ENCODE assay signal across 12 cellular contexts in genomic region chr6:37990762-37991525, GRCh38.
DNase-seq lines count a peak whose midpoint lies in the region; ATAC-seq, FAIRE-seq and TF ChIP-seq lines count a peak whose summit lies in the region.
"Had no signal": no experiment of that assay in that cellular context is flagged by ENCODE, and none has a peak within 500 bp of the region (broad histone marks: within the 10 kb centered on the region; RNA-seq: fewer than 3 reads in every experiment).

No MANE protein-coding gene starts in this region.

- no peak overlapping the region for H3K9ac ChIP-seq in kidney (ENCODE audit: low read length in 2 of 2)

- no peaks in the 10 kb centered on the region for H3K9me3 Mint-ChIP-seq in activated naive CD8-positive, alpha-beta T cell (ENCODE audit: low read depth)
- H3K9me3 Mint-ChIP-seq in activated naive CD8-positive, alpha-beta T cell treated with anti-CD3 and anti-CD28 coated beads, Interleukin-2, amount 50 U/mL, for 24 hours, result no peaks in the 10 kb centered on the region
- H3K9me3 Mint-ChIP-seq: activated CD4-positive, alpha-beta T cell treated with anti-CD3 and anti-CD28 coated beads, Interleukin-2, amount 10 ng/mL, durations not matched to agents 7 days and 5 days; natural killer cell had no signal

- H3K36me3 Mint-ChIP-seq in activated naive CD8-positive, alpha-beta T cell, result no peaks in the 10 kb centered on the region
- H3K36me3 Mint-ChIP-seq in activated naive CD8-positive, alpha-beta T cell treated with anti-CD3 and anti-CD28 coated beads, Interleukin-2, amount 50 U/mL, for 24 hours (ENCODE audit: low read depth), result no peaks in the 10 kb centered on the region
- H3K36me3 Mint-ChIP-seq: natural killer cell had no signal

- FAIRE-seq in kidney (lab: Jason Lieb, UNC), result peak; percentile 63

- intact Hi-C loops in kidney (cut with DNase I), result no loop called here
- intact Hi-C loops in vagina (cut with DNase I), result no loop called here

- TF ChIP-seq POLR2A in vagina (IDR thresholded peaks at IDR 0.05), result no peak

- H3K4me1 Mint-ChIP-seq in activated naive CD8-positive, alpha-beta T cell (ENCODE audit: low read depth), result peaks cover 70% of the 10 kb centered on the region
- H3K4me1 Mint-ChIP-seq in activated naive CD8-positive, alpha-beta T cell treated with anti-CD3 and anti-CD28 coated beads, Interleukin-2, amount 50 U/mL, for 24 hours, result peaks cover 62% of the 10 kb centered on the region

- no peak for DNase-seq in activated naive CD8-positive, alpha-beta T cell treated with anti-CD3 and anti-CD28 coated beads, Interleukin-2, amount 50 U/mL, for 24 hours
- DNase-seq in astrocyte of the hippocampus (ENCODE audit: low read depth, low spot score), result peak; percentile 93
- DNase-seq in kidney, result no peak
- DNase-seq in vagina (ENCODE audit: extremely low spot score in 2 of 2), result no peak
- DNase-seq in NCI-H345 (lab: John Stamatoyannopoulos, UW), result no peak
- DNase-seq in nucleus accumbens (lab: John Stamatoyannopoulos, UW), result no peak
- DNase-seq: activated CD4-positive, alpha-beta T cell treated with anti-CD3 and anti-CD28 coated beads, Interleukin-2, amount 10 ng/mL, durations not matched to agents 7 days and 5 days; natural killer cell; NCI-H510A treated with DMSO at 0.1 percent for 48 hours had no signal

- no peak overlapping the region for H3K4me3 ChIP-seq in kidney (ENCODE audit: low read length in 2 of 2)
- no peak overlapping the region for H3K4me3 ChIP-seq in vagina

- no peaks in the 10 kb centered on the region for H3K27me3 Mint-ChIP-seq in activated naive CD8-positive, alpha-beta T cell
- no peaks in the 10 kb centered on the region for H3K27me3 Mint-ChIP-seq in activated naive CD8-positive, alpha-beta T cell treated with anti-CD3 and anti-CD28 coated beads, Interleukin-2, amount 50 U/mL, for 24 hours
- H3K27me3 Mint-ChIP-seq: activated CD4-positive, alpha-beta T cell treated with anti-CD3 and anti-CD28 coated beads, Interleukin-2, amount 10 ng/mL, durations not matched to agents 7 days and 5 days; B cell had no signal

- H3K36me3 ChIP-seq in kidney (ENCODE audit: control insufficient read depth in 1 of 2, insufficient read depth in 2 of 2, low read length in 2 of 2) (no peaks in the 10 kb centered on the region), vagina (no peaks in the 10 kb centered on the region)

- no peak for ATAC-seq in activated naive CD8-positive, alpha-beta T cell treated with anti-CD3 and anti-CD28 coated beads, Interleukin-2, amount 50 U/mL, for 24 hours
- ATAC-seq in HG02970 (IDR thresholded peaks at IDR 0.05; ENCODE audit: low FRiP score, unreplicated experiment), result no peak
- ATAC-seq: natural killer cell had no signal

- no peak overlapping the region for H3K4me3 Mint-ChIP-seq in activated naive CD8-positive, alpha-beta T cell
- no peak overlapping the region for H3K4me3 Mint-ChIP-seq in activated naive CD8-positive, alpha-beta T cell treated with anti-CD3 and anti-CD28 coated beads, Interleukin-2, amount 50 U/mL, for 24 hours
- H3K4me3 Mint-ChIP-seq: activated CD4-positive, alpha-beta T cell treated with anti-CD3 and anti-CD28 coated beads, Interleukin-2, amount 10 ng/mL, durations not matched to agents 7 days and 5 days; B cell; natural killer cell had no signal

- H3K27ac ChIP-seq in kidney (ENCODE audit: low read depth in 2 of 2, low read length in 2 of 2), result no peak overlapping the region
- H3K27ac ChIP-seq in vagina, result peak overlapping the region; percentile 51

- H3K4me1 ChIP-seq in kidney (ENCODE audit: control insufficient read depth in 1 of 2, insufficient read depth in 1 of 2, low read depth in 1 of 2, low read length in 2 of 2) (peaks cover 7 to 21% of the 10 kb centered on the region in 2 donors), vagina (peaks cover 60% of the 10 kb centered on the region)

- no peaks in the 10 kb centered on the region for H3K27me3 ChIP-seq in vagina

- H3K9me3 ChIP-seq in kidney (ENCODE audit: control insufficient read depth in 1 of 2, low read length in 2 of 2) (no peaks in the 10 kb centered on the region), vagina (no peaks in the 10 kb centered on the region)

- H3K27ac Mint-ChIP-seq in activated naive CD8-positive, alpha-beta T cell, result peak overlapping the region; percentile 22
- H3K27ac Mint-ChIP-seq in activated naive CD8-positive, alpha-beta T cell treated with anti-CD3 and anti-CD28 coated beads, Interleukin-2, amount 50 U/mL, for 24 hours, result no peak overlapping the region
- H3K27ac Mint-ChIP-seq: activated CD4-positive, alpha-beta T cell treated with anti-CD3 and anti-CD28 coated beads, Interleukin-2, amount 10 ng/mL, durations not matched to agents 7 days and 5 days; B cell had no signal

- TF ChIP-seq CTCF in kidney (IDR thresholded peaks at IDR 0.05; ENCODE audit: borderline replicate concordance, extremely low read depth, insufficient read depth), result no peak
- TF ChIP-seq CTCF in vagina (IDR thresholded peaks at IDR 0.05), result no peak
